Comparison of ENCODE assay signal across 24 cellular contexts in genomic region chr18:37487400-37487831, GRCh38.
DNase-seq lines count a peak whose midpoint lies in the region; TF ChIP-seq lines count a peak whose summit lies in the region.
"Had no signal": no experiment of that assay in that cellular context is flagged by ENCODE, and none has a peak within 500 bp of the region (broad histone marks: within the 10 kb centered on the region; RNA-seq: fewer than 3 reads in every experiment).

No MANE protein-coding gene starts in this region.

- POLR2A ChIA-PET in HEK293T (lab: Yijun Ruan, JAX) = no interaction called here

- CTCF ChIA-PET in HEK293T (lab: Yijun Ruan, JAX) = no interaction called here

- peak; percentile 43 for DNase-seq in NCI-H2227 (lab: John Stamatoyannopoulos, UW; ENCODE audit: unreplicated experiment)
- peak; percentile 8 for DNase-seq in astrocyte of the hippocampus (ENCODE audit: low read depth, low spot score)
- peak; percentile 58 for DNase-seq in foreskin melanocyte
- DNase-seq in pulmonary artery endothelial cell (ENCODE audit: low read depth, low spot score) = peak; percentile 7
- no peak for DNase-seq in HEK293T (ENCODE audit: extremely low spot score)
- DNase-seq in NCI-H1694 (lab: John Stamatoyannopoulos, UW) = no peak
- DNase-seq in activated effector memory CD4-positive, alpha-beta T cell treated with Interleukin-2 at 50 U/mL for 16 hours = no peak
- DNase-seq: activated CD4-positive, alpha-beta T cell treated with anti-CD3 and anti-CD28 coated beads for 48 hours; DMS53; effector memory CD4-positive, alpha-beta T cell; foreskin fibroblast; HCEC 1CT; Karpas-422; kidney glomerular epithelial cell; mucosa of descending colon; NCI-H1417; NCI-H2029 treated with DMSO at 0.1 percent for 48 hours; NCI-H774; Peyer's patch; SIG-M5; stimulated activated CD4-positive, alpha-beta T cell treated with anti-CD3 and anti-CD28 coated beads, Interleukin-2, amount 100 ng/mL, for 48 hours; stimulated activated naive CD8-positive, alpha-beta T cell treated with anti-CD3 and anti-CD28 coated beads, Interleukin-15, amount 100 ng/mL, for 72 hours; T1000; WERI-Rb-1 had no signal

TF ChIP-seq in HEK293T, 16 proteins besides CTCF, POLR2A, EP300 and RAD21:
- no peak for TF ChIP-seq FOXA1 (IDR thresholded peaks at IDR 0.05)
- TF ChIP-seq CTBP1 (IDR thresholded peaks at IDR 0.05; ENCODE audit: borderline replicate concordance) = no peak
- no peak for TF ChIP-seq FOXK2 (IDR thresholded peaks at IDR 0.05)
- TF ChIP-seq ZNF384 (IDR thresholded peaks at IDR 0.05) = no peak
- no peak for TF ChIP-seq ELF4 (IDR thresholded peaks at IDR 0.05)
- no peak for TF ChIP-seq HDGF (IDR thresholded peaks at IDR 0.05; ENCODE audit: borderline replicate concordance)
- TF ChIP-seq L3MBTL2 (conservative IDR thresholded peaks at IDR 0.05) = no peak

Comparison
In these comparisons a context has a peak if more than half of its experiments do, and no peak if none do; other contexts are left out.
1. DNase-seq: peak in NCI-H2227 (single experiment), astrocyte of the hippocampus (single experiment), foreskin melanocyte (single experiment) and pulmonary artery endothelial cell (single experiment); none in HEK293T (single experiment), NCI-H1694 (single experiment) and activated effector memory CD4-positive, alpha-beta T cell treated with Interleukin-2 at 50 U/mL for 16 hours (single experiment).